ENCODE assay signal across 13 cellular contexts in genomic region chr5:177489119-177489716, GRCh38. TPM values are rescaled to one million over a fixed set of nuclear protein-coding genes. Genes with fewer than 3 reads are reported as not detected.
A peak's percentile ranks its signal among the peaks of the same experiment; 100 is the strongest.
DNase-seq lines count a peak whose midpoint lies in the region; ATAC-seq and TF ChIP-seq lines count a peak whose summit lies in the region.
"Had no signal": no experiment of that assay in that cellular context is flagged by ENCODE, and none has a peak within 500 bp of the region (broad histone marks: within the 10 kb centered on the region; RNA-seq: fewer than 3 reads in every experiment).

No MANE protein-coding gene starts in this region.

- CTCF ChIA-PET in A673 (lab: Charles Lee) = interaction anchor here (0.6 kb wide), 1 partner anchor 9 kb away, joined by 5 read pairs; no protein-coding TSS in a partner anchor

- peaks cover 35% of the 10 kb centered on the region for H3K36me3 Mint-ChIP-seq in nephron progenitor cell (ENCODE audit: low read depth)

- intact Hi-C loops in A673 (cut with micrococcal nuclease; ENCODE audit: unreplicated experiment) (no loop called here), left colon (cut with DNase I, micrococcal nuclease) (no loop called here)

- peaks cover 30% of the 10 kb centered on the region for H3K4me1 ChIP-seq in A673 (ENCODE audit: insufficient read depth, low read length, poor library complexity, severe bottlenecking)

- ATAC-seq in left colon (peak; percentile 79), GM18519 (IDR thresholded peaks at IDR 0.05; ENCODE audit: low FRiP score, unreplicated experiment) (no peak)

- peaks cover 42% of the 10 kb centered on the region for H3K4me1 Mint-ChIP-seq in nephron progenitor cell

- in situ Hi-C loops in GM13977 (cut with MboI; ENCODE audit: low pct_unique_long_range_greater_than_20kb, low sequenced_read_pairs, unreplicated experiment) = no loop called here

- H3K4me3 ChIP-seq in A673 (ENCODE audit: low read depth, low read length, poor library complexity, severe bottlenecking) (no peak overlapping the region), WERI-Rb-1 (ENCODE audit: low read depth, low read length) (no peak overlapping the region)

- H3K27me3 Mint-ChIP-seq in nephron progenitor cell (ENCODE audit: low read depth, poor library complexity) = no peaks in the 10 kb centered on the region

- no peak overlapping the region for H3K27ac Mint-ChIP-seq in nephron progenitor cell

- no TSS peak for BruUV-seq in A673 (replicated peaks; lab: Mats Ljungman, UMichigan)

- H3K4me3 Mint-ChIP-seq in nephron progenitor cell = no peak overlapping the region

- H3K27me3 ChIP-seq in A673 (replicated peaks; ENCODE audit: insufficient read depth, low read depth, low read length, poor library complexity) = no peaks in the 10 kb centered on the region
- H3K27me3 ChIP-seq in WERI-Rb-1 (ENCODE audit: insufficient read depth, low read depth, severe bottlenecking) = no peaks in the 10 kb centered on the region

- peak overlapping the region; percentile 56 for H3K27ac ChIP-seq in A673 (ENCODE audit: low read depth, low read length, poor library complexity, severe bottlenecking)
- H3K27ac ChIP-seq in WERI-Rb-1 = no peak overlapping the region

- no peaks in the 10 kb centered on the region for H3K9me3 ChIP-seq in A673 (ENCODE audit: low read depth, low read length, poor library complexity, severe bottlenecking)
- no peaks in the 10 kb centered on the region for H3K9me3 ChIP-seq in WERI-Rb-1 (ENCODE audit: severe bottlenecking)

- H3K36me3 ChIP-seq in A673 (ENCODE audit: insufficient read depth, low read length, poor library complexity, severe bottlenecking) = peaks cover 24% of the 10 kb centered on the region
- peaks cover 15% of the 10 kb centered on the region for H3K36me3 ChIP-seq in WERI-Rb-1

- no peak for DNase-seq in A673 (ENCODE audit: low spot score)
- no peak for DNase-seq in GM13977 (ENCODE audit: low spot score)
- DNase-seq in WERI-Rb-1 = peak; percentile 49
- DNase-seq in left colon = peak in 1 of 2 donors; percentile 78
- DNase-seq in nephron progenitor cell = no peak
- no peak for DNase-seq in DMS79 treated with DMSO at 0.1 percent for 48 hours (lab: John Stamatoyannopoulos, UW)
- DNase-seq in medulla oblongata (ENCODE audit: extremely low spot score) = no peak
- DNase-seq: activated CD4-positive, alpha-beta T cell treated with anti-CD3 and anti-CD28 coated beads, Interleukin-2, amount 50 U/mL, for 48 hours; effector CD4-positive, alpha-beta T cell; NCI-H1105 treated with DMSO at 0.1 percent for 48 hours; occipital lobe; T-helper 9 cell had no signal

- peak; percentile 29 for TF ChIP-seq CTCF in A673 (conservative IDR thresholded peaks at IDR 0.05; ENCODE audit: low read depth, low read length)
- TF ChIP-seq CTCF in GM13977 (IDR thresholded peaks at IDR 0.05; ENCODE audit: extremely low read depth, insufficient read depth, missing control alignments) = peak; percentile 11
- peak; percentile 19; the same call in 1 of the 2 replicates for TF ChIP-seq CTCF in WERI-Rb-1 (IDR thresholded peaks at IDR 0.05; ENCODE audit: low read depth, low read length)
- TF ChIP-seq CTCF in nephron progenitor cell (IDR thresholded peaks at IDR 0.05) = no peak

- H3K9me3 Mint-ChIP-seq in nephron progenitor cell = no peaks in the 10 kb centered on the region

- POLR2A ChIA-PET in A673 (lab: Charles Lee; ENCODE audit: low non-redundant PET) = no interaction called here

RNA-seq across cellular contexts. Expression of gene PDLIM7, which starts 8.2 kb away (rescaled TPM):
- 116 and 132 TPM in 2 replicates for total RNA-seq in A673 (2021)
- total RNA-seq in left colon = 10 to 100 TPM; 12.1 to 56.5 TPM

RNA-seq across cellular contexts. Expression of gene DBN1, which starts 15.8 kb away (rescaled TPM):
- total RNA-seq in A673 (2021) (271 and 286 TPM in 2 replicates), left colon (10 to 100 TPM; 11.8 to 18.8 TPM)

RNA-seq across cellular contexts. Expression of gene DOK3, which starts 20.4 kb away (rescaled TPM):
- total RNA-seq in A673 (2021) (13.1 and 15.0 TPM in 2 replicates), left colon (1 to 10 TPM; 4.1 to 8.9 TPM)

RNA-seq across cellular contexts. Expression of gene DDX41, which starts 27.5 kb away (rescaled TPM):
- total RNA-seq in A673 (2021) = 82.3 and 87.7 TPM in 2 replicates
- total RNA-seq in left colon = 10 to 100 TPM; 74.3 to 79.9 TPM

RNA-seq across cellular contexts. Expression of gene PRR7, which starts 42.6 kb away (rescaled TPM):
- 3.0 and 5.3 TPM in 2 replicates for total RNA-seq in A673 (2021)
- 1 to 10 TPM; 1.6 to 2.2 TPM for total RNA-seq in left colon

Comparison
In these comparisons a context has a peak if more than half of its experiments do, and no peak if none do; other contexts are left out.
1. RNA of gene DBN1, which starts 15.8 kb away (total RNA-seq): 271 to 286 TPM in A673; 11.8 to 18.8 TPM in left colon; every median in the first group is over 10 times any median in the second.